ENCODE assay signal across 25 cellular contexts in the genomic region with DNA sequence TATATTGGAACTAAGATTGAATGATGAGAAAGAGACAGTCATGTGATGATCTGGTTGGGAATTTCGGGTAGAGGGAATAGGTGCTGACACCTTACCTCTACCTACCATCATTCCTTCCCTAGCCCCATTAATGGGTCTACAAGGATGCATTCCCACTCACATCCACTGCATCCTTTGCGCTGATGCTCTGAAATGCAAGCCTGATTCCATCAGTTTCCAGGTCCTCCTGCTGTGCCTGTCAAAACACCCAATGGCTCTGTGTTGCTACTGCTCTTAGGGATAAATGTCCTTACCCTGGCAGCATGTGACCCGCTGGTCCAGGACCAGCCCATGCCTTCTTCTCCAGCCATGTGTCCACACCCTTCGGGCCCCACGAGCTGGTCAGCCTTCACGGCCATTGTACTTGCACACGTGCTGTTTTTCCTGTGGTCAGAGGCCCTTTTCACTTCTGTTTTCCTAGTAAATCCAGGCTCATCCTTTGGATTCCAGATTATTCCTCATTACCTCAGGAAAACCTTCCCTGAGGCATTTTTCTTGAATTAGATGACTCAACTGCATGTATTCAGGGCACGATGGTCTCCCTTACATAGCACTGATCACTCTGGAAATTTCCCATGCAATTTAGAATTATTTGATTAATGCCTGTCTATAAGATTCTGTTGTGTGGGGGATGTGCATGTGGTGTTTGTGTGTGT.
A peak's percentile ranks its signal among the peaks of the same experiment; 100 is the strongest.
DNase-seq lines count a peak whose midpoint lies in the region; ATAC-seq, FAIRE-seq and TF ChIP-seq lines count a peak whose summit lies in the region.
"Had no signal": no experiment of that assay in that cellular context is flagged by ENCODE, and none has a peak within 500 bp of the region (broad histone marks: within the 10 kb centered on the region; RNA-seq: fewer than 3 reads in every experiment).

No MANE protein-coding gene starts in this region.

- peak; percentile 17 for DNase-seq in RCC 7860 (ENCODE audit: low spot score)
- DNase-seq in esophagus muscularis mucosa (ENCODE audit: extremely low spot score) = peak; percentile 87
- DNase-seq in nephron progenitor cell = no peak
- DNase-seq in renal cortical epithelial cell (ENCODE audit: low read depth) = peak; percentile 38
- DNase-seq in ascending aorta (ENCODE audit: low spot score in 2 of 2) = no peak
- no peak for DNase-seq in HPDE6-E6E7 (ENCODE audit: extremely low spot score)
- DNase-seq: AML-193; CD4-positive, alpha-beta T cell; EL; GDM1; H7; NCI-H1048; NCI-H1694 treated with DMSO at 0.1 percent for 48 hours; NCI-H2081 treated with DMSO at 0.1 percent for 48 hours; NCI-H2171; NCI-H226; NCI-H510A; Right ventricle myocardium superior; T-helper 1 cell had no signal

- no peaks in the 10 kb centered on the region for H3K27me3 Mint-ChIP-seq in nephron progenitor cell (ENCODE audit: low read depth, poor library complexity)

- peaks cover 21% of the 10 kb centered on the region for H3K4me1 Mint-ChIP-seq in nephron progenitor cell
- H3K4me1 Mint-ChIP-seq: IgD-negative memory B cell had no signal

- no peak for TF ChIP-seq EP300 in esophagus muscularis mucosa (IDR thresholded peaks at IDR 0.05)

- TF ChIP-seq CTCF in esophagus muscularis mucosa (IDR thresholded peaks at IDR 0.05) (no peak), nephron progenitor cell (IDR thresholded peaks at IDR 0.05) (no peak), ascending aorta (IDR thresholded peaks at IDR 0.05) (no peak)

- H3K4me1 ChIP-seq in esophagus muscularis mucosa (no peaks in the 10 kb centered on the region), ascending aorta (no peaks in the 10 kb centered on the region)
- H3K4me1 ChIP-seq: A549; BLaER1 treated with 17β-estradiol and CSF1 and Interleukin-3, amounts not matched to agents 10 nM and 100 nM had no signal

- no peak for TF ChIP-seq POLR2A in esophagus muscularis mucosa (IDR thresholded peaks at IDR 0.05; ENCODE audit: low read depth)

- H3K36me3 ChIP-seq in esophagus muscularis mucosa (no peaks in the 10 kb centered on the region), ascending aorta (no peaks in the 10 kb centered on the region)
- H3K36me3 ChIP-seq: BLaER1 treated with 17β-estradiol and CSF1 and Interleukin-3, amounts not matched to agents 10 nM and 100 nM had no signal

- H3K9me3 Mint-ChIP-seq in nephron progenitor cell = peaks cover 21% of the 10 kb centered on the region
- H3K9me3 Mint-ChIP-seq: CD4-positive, alpha-beta T cell had no signal

- intact Hi-C loops in esophagus muscularis mucosa (cut with DNase I) = no loop called here
- intact Hi-C loops in ascending aorta (cut with DNase I) = no loop called here

- H3K4me3 Mint-ChIP-seq in nephron progenitor cell = no peak overlapping the region
- H3K4me3 Mint-ChIP-seq: CD4-positive, alpha-beta T cell had no signal

- peaks cover 4% of the 10 kb centered on the region for H3K36me3 Mint-ChIP-seq in nephron progenitor cell (ENCODE audit: low read depth)

- no peak for FAIRE-seq in RCC 7860 (lab: Jason Lieb, UNC)
- FAIRE-seq: A549, GM12878 had no signal

- peaks cover 0 to 7% (median 0%) of the 10 kb centered on the region in 4 donors for H3K27me3 ChIP-seq in esophagus muscularis mucosa
- H3K27me3 ChIP-seq in ascending aorta = no peaks in the 10 kb centered on the region
- H3K27me3 ChIP-seq: BLaER1 treated with 17β-estradiol and CSF1 and Interleukin-3, amounts not matched to agents 10 nM and 100 nM had no signal

- H3K27ac Mint-ChIP-seq in nephron progenitor cell = peak overlapping the region; percentile 68
- H3K27ac Mint-ChIP-seq: CD4-positive, alpha-beta T cell; IgD-negative memory B cell had no signal

- 81% methylated on average over 8 of the region's 8 CpGs for WGBS in esophagus muscularis mucosa

- H3K9me3 ChIP-seq in esophagus muscularis mucosa = no peaks in the 10 kb centered on the region
- no peaks in the 10 kb centered on the region for H3K9me3 ChIP-seq in ascending aorta

- H3K27ac ChIP-seq in esophagus muscularis mucosa (replicated peaks in 1 of 4) (no peak overlapping the region), ascending aorta (no peak overlapping the region)
- H3K27ac ChIP-seq: A549; BLaER1 treated with 17β-estradiol and CSF1 and Interleukin-3, amounts not matched to agents 10 nM and 100 nM; KMS-11 had no signal

- no peak for ATAC-seq in HG03460 (IDR thresholded peaks at IDR 0.05; ENCODE audit: unreplicated experiment)

- H3K4me3 ChIP-seq in esophagus muscularis mucosa = no peak overlapping the region
- H3K4me3 ChIP-seq in ascending aorta = no peak overlapping the region
- H3K4me3 ChIP-seq: A549; BLaER1 treated with 17β-estradiol and CSF1 and Interleukin-3, amounts not matched to agents 10 nM and 100 nM; GM12878 had no signal

Comparison
In these comparisons a context has a peak if more than half of its experiments do, and no peak if none do; other contexts are left out.
1. DNase-seq: peak in RCC 7860 (single experiment), esophagus muscularis mucosa (single experiment) and renal cortical epithelial cell (single experiment); none in nephron progenitor cell (single experiment), ascending aorta (0 of 2) and HPDE6-E6E7 (single experiment).